In the genomic region with DNA sequence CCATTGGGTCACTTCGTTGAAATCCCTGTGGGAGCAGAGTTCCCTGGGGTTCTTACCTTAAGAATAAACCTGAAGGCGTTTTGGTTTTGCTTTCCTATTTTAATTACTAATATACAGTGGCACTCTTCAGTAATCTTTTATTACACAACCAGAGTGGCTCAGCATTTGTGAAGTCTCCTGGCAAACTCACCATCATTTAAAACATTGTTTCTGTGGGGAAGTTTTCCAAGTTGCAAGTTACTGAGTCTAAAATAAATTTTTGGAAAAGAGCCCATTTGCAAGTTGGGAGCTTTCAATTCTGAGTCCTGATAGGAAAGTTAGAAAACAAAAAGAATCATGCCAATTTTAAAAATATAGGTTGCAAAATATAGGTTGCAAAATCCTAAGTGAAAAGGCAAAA, we compare ENCODE assay signal across 17 cellular contexts.
"Had no signal": no experiment of that assay in that cellular context is flagged by ENCODE, and none has a peak within 500 bp of the region (broad histone marks: within the 10 kb centered on the region; RNA-seq: fewer than 3 reads in every experiment).

No MANE protein-coding gene starts in this region.

- H3K36me3 ChIP-seq: esophagus squamous epithelium, WERI-Rb-1 had no signal

- H3K4me1 Mint-ChIP-seq: activated naive CD8-positive, alpha-beta T cell treated with anti-CD3 and anti-CD28 coated beads for 36 hours; neural crest cell had no signal

- ATAC-seq: effector memory CD8-positive, alpha-beta T cell had no signal

- H3K9me3 ChIP-seq: esophagus squamous epithelium had no signal

- DNase-seq: activated CD4-positive, alpha-beta T cell treated with anti-CD3 and anti-CD28 coated beads, Interleukin-2, amount 50 U/mL, for 4 hours; activated naive CD8-positive, alpha-beta T cell treated with anti-CD3 and anti-CD28 coated beads for 36 hours; activated T-cell treated with anti-CD3 and anti-CD28 coated beads for 4 hours; amygdala; caudate nucleus; effector memory CD8-positive, alpha-beta T cell; esophagus squamous epithelium; islet precursor cell; stimulated activated CD4-positive, alpha-beta T cell treated with anti-CD3 and anti-CD28 coated beads, Interleukin-12 subunit alpha, Interleukin-12 subunit beta, amount 100 ng/mL, for 4 hours; stimulated activated CD4-positive, alpha-beta T cell treated with anti-CD3 and anti-CD28 coated beads, Interleukin-1b, Interleukin-23, amount 100 ng/mL, for 48 hours; stimulated activated CD8-positive, alpha-beta memory T cell treated with anti-CD3 and anti-CD28 coated beads, Interleukin-4, amount 100 ng/mL, for 48 hours; stimulated activated naive CD4-positive, alpha-beta T cell; WERI-Rb-1 had no signal

- H3K36me3 Mint-ChIP-seq: activated naive CD8-positive, alpha-beta T cell treated with anti-CD3 and anti-CD28 coated beads for 36 hours; brain; type B pancreatic cell had no signal

- H3K27me3 ChIP-seq: esophagus squamous epithelium had no signal

- H3K9me3 Mint-ChIP-seq: activated naive CD8-positive, alpha-beta T cell treated with anti-CD3 and anti-CD28 coated beads for 36 hours had no signal

- H3K4me3 ChIP-seq: esophagus squamous epithelium had no signal

- H3K27ac ChIP-seq: esophagus squamous epithelium, WERI-Rb-1 had no signal

- H3K27ac Mint-ChIP-seq: activated naive CD8-positive, alpha-beta T cell treated with anti-CD3 and anti-CD28 coated beads for 36 hours; effector memory CD8-positive, alpha-beta T cell; progenitor cell of endocrine pancreas; type B pancreatic cell had no signal

- H3K27me3 Mint-ChIP-seq: brain had no signal

- H3K4me3 Mint-ChIP-seq: activated naive CD8-positive, alpha-beta T cell treated with anti-CD3 and anti-CD28 coated beads for 36 hours; effector memory CD8-positive, alpha-beta T cell; neural crest cell; type B pancreatic cell had no signal
